ENCODE assay signal across 16 cellular contexts in genomic region chr17:5555254-5555653, GRCh38. TPM values are rescaled to one million over a fixed set of nuclear protein-coding genes. Genes with fewer than 3 reads are reported as not detected.
DNase-seq lines count a peak whose midpoint lies in the region; ATAC-seq, FAIRE-seq and TF ChIP-seq lines count a peak whose summit lies in the region.
"Had no signal": no experiment of that assay in that cellular context is flagged by ENCODE, and none has a peak within 500 bp of the region (broad histone marks: within the 10 kb centered on the region; RNA-seq: fewer than 3 reads in every experiment).

No MANE protein-coding gene starts in this region.

- H3K9me3 Mint-ChIP-seq in immature natural killer cell (no peaks in the 10 kb centered on the region), Caco-2 (ENCODE audit: unreplicated experiment) (no peaks in the 10 kb centered on the region)

- H3K4me1 Mint-ChIP-seq in immature natural killer cell (peaks cover 11 to 34% of the 10 kb centered on the region in 2 donors), Caco-2 (ENCODE audit: low read depth, unreplicated experiment) (peaks cover 6% of the 10 kb centered on the region)

- no peak overlapping the region for H3K4me3 Mint-ChIP-seq in immature natural killer cell
- no peak overlapping the region for H3K4me3 Mint-ChIP-seq in Caco-2 (ENCODE audit: unreplicated experiment)

- H3K27ac Mint-ChIP-seq in immature natural killer cell (peak overlapping the region in 4 of 6 donors; percentile 25 to 57 (median 44)), Caco-2 (ENCODE audit: unreplicated experiment) (no peak overlapping the region)
- H3K27ac Mint-ChIP-seq: progenitor cell of endocrine pancreas had no signal

- H3K36me3 ChIP-seq in brain microvascular endothelial cell (replicated peaks) (no peaks in the 10 kb centered on the region), Caco-2 (ENCODE audit: control insufficient read depth, insufficient read depth, low read length) (no peaks in the 10 kb centered on the region)

- BruUV-seq in Caco-2 (replicated peaks; lab: Mats Ljungman, UMichigan) = no TSS peak

- intact Hi-C loops in Caco-2 (cut with micrococcal nuclease; ENCODE audit: unreplicated experiment) = no loop called here

- FAIRE-seq in HTR-8/SVneo (lab: Jason Lieb, UNC) = no peak

- H3K36me3 Mint-ChIP-seq in immature natural killer cell (peaks cover 28 to 59% (median 43%) of the 10 kb centered on the region in 3 donors), Caco-2 (ENCODE audit: insufficient read depth, unreplicated experiment) (no peaks in the 10 kb centered on the region)

- DNase-seq in A172 (ENCODE audit: low spot score) (peak; percentile 23), EL (peak; percentile 79), brain microvascular endothelial cell (peak; percentile 24), immature natural killer cell (no peak), Caco-2 (no peak), HTR-8/SVneo (ENCODE audit: insufficient read length, low spot score) (no peak), H4 (ENCODE audit: low spot score) (no peak)
- DNase-seq: NCI-H2029; NK-92 treated with Interleukin-12 subunit alpha and Interleukin-12 subunit beta, amount 100 ng/mL, for 24 hours; SIG-M5; stimulated activated CD4-positive, alpha-beta T cell treated with anti-CD3 and anti-CD28 coated beads, Interleukin-1b, Interleukin-23, amount 100 ng/mL, for 48 hours had no signal

- TF ChIP-seq CTCF in brain microvascular endothelial cell (IDR thresholded peaks at IDR 0.05; ENCODE audit: low read depth, low read length, missing control alignments) (no peak), Caco-2 (IDR thresholded peaks at IDR 0.05; ENCODE audit: insufficient read depth in 1 of 2, low read depth in 1 of 2, low read length in 1 of 2, severe bottlenecking in 1 of 2, unreplicated experiment in 1 of 2) (no peak)

- H3K27me3 ChIP-seq in brain microvascular endothelial cell (replicated peaks) (no peaks in the 10 kb centered on the region), Caco-2 (replicated peaks; ENCODE audit: control insufficient read depth, insufficient read depth, low read length) (no peaks in the 10 kb centered on the region)
- H3K27me3 ChIP-seq: ascending aorta, BLaER1 had no signal

- CTCF ChIA-PET in Caco-2 (lab: Charles Lee) = no interaction called here

- H3K9me3 ChIP-seq in Caco-2 = no peaks in the 10 kb centered on the region
- H3K9me3 ChIP-seq: ascending aorta, BLaER1 had no signal

- H3K27me3 Mint-ChIP-seq in immature natural killer cell (ENCODE audit: low read depth in 3 of 3) = peaks cover 0 to 4% (median 1%) of the 10 kb centered on the region in 3 donors
- H3K27me3 Mint-ChIP-seq in Caco-2 (ENCODE audit: insufficient read depth, unreplicated experiment) = peaks cover 9% of the 10 kb centered on the region

- in situ Hi-C loops in brain microvascular endothelial cell (cut with HindIII; ENCODE audit: low pct_ligation_motif_present, low sequenced_read_pairs) = no loop called here

- POLR2A ChIA-PET in Caco-2 (lab: Charles Lee) = no interaction called here

- no peaks in the 10 kb centered on the region for H3K4me1 ChIP-seq in Caco-2
- H3K4me1 ChIP-seq: ascending aorta, BLaER1 had no signal

- H3K4me3 ChIP-seq in brain microvascular endothelial cell (ENCODE audit: low read depth, low read length) = no peak overlapping the region
- H3K4me3 ChIP-seq in Caco-2 (ENCODE audit: low read depth, low read length) = no peak overlapping the region
- H3K4me3 ChIP-seq: ascending aorta, BLaER1 had no signal

- ATAC-seq in GM19351 (IDR thresholded peaks at IDR 0.05; ENCODE audit: unreplicated experiment) = no peak

- H3K27ac ChIP-seq in brain microvascular endothelial cell = no peak overlapping the region
- H3K27ac ChIP-seq: ascending aorta, BLaER1, KMS-11 had no signal

RNA-seq across cellular contexts. Expression of gene NLRP1, which starts 29.1 kb away (rescaled TPM):
- 40.7 and 45.2 TPM in 2 replicates for total RNA-seq in A172 (2014; rRNA removed; shearing (Covaris generic))
- 10 to 100 TPM in 2 of 3 donors, 1 to 10 TPM in 1; 7.9 to 31.7 (median 10.5) TPM for polyA plus RNA-seq in immature natural killer cell
- total RNA-seq in Caco-2 (2022) = 0.09 and 0.28 TPM in 2 replicates
- 11.6 and 11.7 TPM in 2 replicates for total RNA-seq in H4 (2014; rRNA removed; shearing (Covaris generic))

Comparison
In these comparisons a context has a peak if more than half of its experiments do, and no peak if none do; other contexts are left out.
1. DNase-seq: peak in A172 (single experiment), EL (single experiment) and brain microvascular endothelial cell (single experiment); none in immature natural killer cell (0 of 3), Caco-2 (0 of 2), HTR-8/SVneo (single experiment) and H4 (single experiment).